ENCODE assay signal across 29 cellular contexts in genomic region chr2:44477657-44478414, GRCh38.
"Had no signal": no experiment of that assay in that cellular context is flagged by ENCODE, and none has a peak within 500 bp of the region (broad histone marks: within the 10 kb centered on the region; RNA-seq: fewer than 3 reads in every experiment).

No MANE protein-coding gene starts in this region.

- FAIRE-seq: bronchial epithelial cell, RCC 7860 had no signal

- H3K27ac ChIP-seq: ascending aorta, body of pancreas, SJSA1 had no signal

- H3K9me3 Mint-ChIP-seq: activated B cell treated with CpG ODN at 0.5 μM for 24 hours; activated CD4-positive, alpha-beta T cell treated with anti-CD3 and anti-CD28 coated beads, Interleukin-2, amount 10 ng/mL, durations not matched to agents 24 days and 14 days; activated naive CD4-positive, alpha-beta T cell treated with anti-CD3 and anti-CD28 coated beads, Interleukin-2, amount 50 U/mL, for 72 hours; activated naive CD8-positive, alpha-beta T cell treated with anti-CD3 and anti-CD28 coated beads, Interleukin-2, amount 50 U/mL, for 24 hours; activated T-cell treated with anti-CD3 and anti-CD28 coated beads, Interleukin-2, amount 50 U/mL, for 24 hours; activated T-helper 1 cell treated with anti-CD3 and anti-CD28 coated beads, Interleukin-12 subunit alpha, Interleukin-12 subunit beta, Interleukin-2, Interleukin-4 antibody, amounts not matched to agents 30 ng/mL and 10 ng/mL and 1 ng/mL, durations not matched to agents 14 hours and 24 hours and 36 hours; T-helper 1 cell treated with Interleukin-12 subunit alpha and Interleukin-12 subunit beta and Interleukin-4 antibody, amounts not matched to agents 30 μg/mL and 1 μg/mL, for 36 hours had no signal

- DNase-seq: activated B cell treated with CpG ODN at 0.5 μM for 24 hours; activated CD4-positive, alpha-beta T cell treated with anti-CD3 and anti-CD28 coated beads for 1 hour; activated CD4-positive, alpha-beta T cell treated with anti-CD3 and anti-CD28 coated beads, Interleukin-2, amount 10 ng/mL, durations not matched to agents 24 days and 14 days; activated CD4-positive, alpha-beta T cell treated with anti-CD3 and anti-CD28 coated beads, Interleukin-2, amount 50 U/mL, for 48 hours; activated CD8-positive, alpha-beta memory T cell treated with anti-CD3 and anti-CD28 coated beads, Interleukin-2, amount 10 ng/mL, durations not matched to agents 7 days and 5 days; activated effector memory CD4-positive, alpha-beta T cell treated with Interleukin-2 at 50 U/mL for 16 hours; activated naive CD4-positive, alpha-beta T cell treated with Interleukin-2 at 50 U/mL for 16 hours; activated naive CD8-positive, alpha-beta T cell treated with anti-CD3 and anti-CD28 coated beads, Interleukin-2, amount 50 U/mL, for 24 hours; activated T-cell treated with anti-CD3 and anti-CD28 coated beads, Interleukin-2, amount 50 U/mL, for 24 hours; amniotic stem cell; body of pancreas; central memory CD4-positive, alpha-beta T cell; MG63; NCI-H1105; NCI-H1436; NCI-H1694 treated with DMSO at 0.1 percent for 48 hours; NCI-H2029 treated with DMSO at 0.1 percent for 48 hours; NCI-H345; NCI-H510A; NCI-H526 treated with DMSO at 0.1 percent for 48 hours; SHP77 had no signal

- H3K27me3 ChIP-seq: ascending aorta, body of pancreas, MG63, SJSA1 had no signal

- H3K9me3 ChIP-seq: ascending aorta, body of pancreas, MG63, SJSA1 had no signal

- H3K27me3 Mint-ChIP-seq: activated B cell treated with CpG ODN at 0.5 μM for 24 hours; activated CD8-positive, alpha-beta memory T cell treated with anti-CD3 and anti-CD28 coated beads, Interleukin-2, amount 10 ng/mL, durations not matched to agents 7 days and 5 days; activated naive CD8-positive, alpha-beta T cell treated with anti-CD3 and anti-CD28 coated beads, Interleukin-2, amount 50 U/mL, for 24 hours; activated T-cell treated with anti-CD3 and anti-CD28 coated beads, Interleukin-2, amount 50 U/mL, for 24 hours had no signal

- H3K4me3 ChIP-seq: ascending aorta, body of pancreas, MG63, SJSA1 had no signal

- ATAC-seq: activated CD8-positive, alpha-beta memory T cell treated with anti-CD3 and anti-CD28 coated beads, Interleukin-2, amount 10 ng/mL, durations not matched to agents 7 days and 5 days; activated naive CD4-positive, alpha-beta T cell treated with anti-CD3 and anti-CD28 coated beads, Interleukin-2, amount 50 U/mL, for 72 hours; activated naive CD8-positive, alpha-beta T cell treated with anti-CD3 and anti-CD28 coated beads, Interleukin-2, amount 50 U/mL, for 24 hours; body of pancreas; SK-N-SH treated with all-trans-retinoic acid at 6 μM for 48 hours had no signal

- H3K4me1 ChIP-seq: ascending aorta, body of pancreas, SJSA1 had no signal

- H3K27ac Mint-ChIP-seq: activated B cell treated with CpG ODN at 0.5 μM for 24 hours; activated CD4-positive, alpha-beta T cell treated with anti-CD3 and anti-CD28 coated beads, Interleukin-2, amount 10 ng/mL, durations not matched to agents 24 days and 14 days; activated CD8-positive, alpha-beta memory T cell treated with anti-CD3 and anti-CD28 coated beads, Interleukin-2, amount 10 ng/mL, durations not matched to agents 7 days and 5 days; activated naive CD4-positive, alpha-beta T cell treated with anti-CD3 and anti-CD28 coated beads, Interleukin-2, amount 50 U/mL, for 72 hours; activated naive CD8-positive, alpha-beta T cell treated with anti-CD3 and anti-CD28 coated beads, Interleukin-2, amount 50 U/mL, for 24 hours; activated T-cell treated with anti-CD3 and anti-CD28 coated beads, Interleukin-2, amount 50 U/mL, for 24 hours; activated T-helper 1 cell treated with anti-CD3 and anti-CD28 coated beads, Interleukin-12 subunit alpha, Interleukin-12 subunit beta, Interleukin-2, Interleukin-4 antibody, amounts not matched to agents 30 ng/mL and 10 ng/mL and 1 ng/mL, durations not matched to agents 14 hours and 24 hours and 36 hours; T-helper 1 cell treated with Interleukin-12 subunit alpha and Interleukin-12 subunit beta and Interleukin-4 antibody, amounts not matched to agents 30 μg/mL and 1 μg/mL, for 36 hours had no signal

- H3K36me3 Mint-ChIP-seq: activated CD8-positive, alpha-beta memory T cell treated with anti-CD3 and anti-CD28 coated beads, Interleukin-2, amount 10 ng/mL, durations not matched to agents 7 days and 5 days; activated naive CD4-positive, alpha-beta T cell treated with anti-CD3 and anti-CD28 coated beads, Interleukin-2, amount 50 U/mL, for 72 hours had no signal

- H3K4me3 Mint-ChIP-seq: activated B cell treated with CpG ODN at 0.5 μM for 24 hours; activated CD4-positive, alpha-beta T cell treated with anti-CD3 and anti-CD28 coated beads, Interleukin-2, amount 10 ng/mL, durations not matched to agents 24 days and 14 days; activated CD8-positive, alpha-beta memory T cell treated with anti-CD3 and anti-CD28 coated beads, Interleukin-2, amount 10 ng/mL, durations not matched to agents 7 days and 5 days; activated naive CD8-positive, alpha-beta T cell treated with anti-CD3 and anti-CD28 coated beads, Interleukin-2, amount 50 U/mL, for 24 hours; activated T-cell treated with anti-CD3 and anti-CD28 coated beads, Interleukin-2, amount 50 U/mL, for 24 hours; activated T-helper 1 cell treated with anti-CD3 and anti-CD28 coated beads, Interleukin-12 subunit alpha, Interleukin-12 subunit beta, Interleukin-2, Interleukin-4 antibody, amounts not matched to agents 30 ng/mL and 10 ng/mL and 1 ng/mL, durations not matched to agents 14 hours and 24 hours and 36 hours; T-helper 1 cell treated with Interleukin-12 subunit alpha and Interleukin-12 subunit beta and Interleukin-4 antibody, amounts not matched to agents 30 μg/mL and 1 μg/mL, for 36 hours had no signal

- H3K36me3 ChIP-seq: ascending aorta, MG63, SJSA1 had no signal
